Comparison of ENCODE assay signal across 2 cellular contexts in genomic region chr7:80039255-80039884, GRCh38.
TF ChIP-seq lines count a peak whose summit lies in the region.

No MANE protein-coding gene starts in this region.

TF ChIP-seq in IMR-90, 13 proteins besides CTCF, POLR2A, EP300 and RAD21:
- TF ChIP-seq FOS (IDR thresholded peaks at IDR 0.05; ENCODE audit: low read depth, low read length), result no peak
- no peak for TF ChIP-seq NFE2L2 (IDR thresholded peaks at IDR 0.05; ENCODE audit: low read depth, low read length)
- TF ChIP-seq MAZ (IDR thresholded peaks at IDR 0.05; ENCODE audit: borderline replicate concordance, low read depth, low read length), result no peak
- no peak for TF ChIP-seq MXI1 (IDR thresholded peaks at IDR 0.05; ENCODE audit: borderline replicate concordance, low read depth, low read length)
- no peak for TF ChIP-seq SMC3 (IDR thresholded peaks at IDR 0.05; ENCODE audit: low read depth, low read length)
- no peak for TF ChIP-seq CHD1 (IDR thresholded peaks at IDR 0.05; ENCODE audit: low read depth, low read length)
- no peak for TF ChIP-seq MAFK (IDR thresholded peaks at IDR 0.05; ENCODE audit: low read depth, low read length)
- TF ChIP-seq BHLHE40 (IDR thresholded peaks at IDR 0.05; ENCODE audit: low read depth, low read length), result no peak
- TF ChIP-seq CEBPB (IDR thresholded peaks at IDR 0.05; ENCODE audit: low read depth, low read length), result no peak
- TF ChIP-seq ELK1 (IDR thresholded peaks at IDR 0.05; ENCODE audit: borderline replicate concordance, low read depth, low read length), result no peak
- TF ChIP-seq USF2 (IDR thresholded peaks at IDR 0.05; ENCODE audit: low read depth, low read length), result no peak
- no peak for TF ChIP-seq RFX5 (IDR thresholded peaks at IDR 0.05; ENCODE audit: low read depth, low read length)
- no peak for TF ChIP-seq RCOR1 (IDR thresholded peaks at IDR 0.05; ENCODE audit: insufficient replicate concordance, low read length)

TF ChIP-seq in SK-N-SH, 30 proteins besides CTCF, POLR2A, EP300 and RAD21:
- TF ChIP-seq CHD2 (IDR thresholded peaks at IDR 0.05; ENCODE audit: low read length, partially characterized antibody) (no peak), MXI1 (IDR thresholded peaks at IDR 0.05; ENCODE audit: low read depth, low read length) (no peak), NRF1 (IDR thresholded peaks at IDR 0.05; ENCODE audit: low read depth, low read length) (no peak), YY1 (IDR thresholded peaks at IDR 0.05; ENCODE audit: low read depth) (no peak), RFX5 (IDR thresholded peaks at IDR 0.05; ENCODE audit: low read length) (no peak), TEAD4 (IDR thresholded peaks at IDR 0.05; ENCODE audit: borderline replicate concordance, insufficient read depth) (no peak), POLR2AphosphoS5 (IDR thresholded peaks at IDR 0.05; ENCODE audit: low read depth, low read length) (no peak), PBX3 (IDR thresholded peaks at IDR 0.05) (no peak), ZBTB33 (IDR thresholded peaks at IDR 0.05; ENCODE audit: borderline replicate concordance, low read depth) (no peak), SMC3 (IDR thresholded peaks at IDR 0.05; ENCODE audit: low read depth, low read length) (no peak)
